1 cellular context compared by ENCODE assay signal in genomic region chr6:125623085-125623484, GRCh38.
TF ChIP-seq lines count a peak whose summit lies in the region.

No MANE protein-coding gene starts in this region.

TF ChIP-seq in GM23338, 12 proteins besides CTCF, POLR2A, EP300 and RAD21 (continued from another document):
- no peak for TF ChIP-seq ZNF462 (CRISPR knock-in tag; IDR thresholded peaks at IDR 0.05)
- TF ChIP-seq CREB1 (CRISPR knock-in tag; IDR thresholded peaks at IDR 0.05; ENCODE audit: low read depth) = no peak
- TF ChIP-seq REST (IDR thresholded peaks at IDR 0.05; ENCODE audit: unreplicated experiment) = no peak
- no peak for TF ChIP-seq EZH2phosphoT487 (IDR thresholded peaks at IDR 0.05; ENCODE audit: unreplicated experiment)
- TF ChIP-seq ZNF114 (CRISPR knock-in tag; IDR thresholded peaks at IDR 0.05) = no peak
- TF ChIP-seq ETS1 (IDR thresholded peaks at IDR 0.05) = no peak
- no peak for TF ChIP-seq EZH2 (IDR thresholded peaks at IDR 0.05; ENCODE audit: low read depth, unreplicated experiment)
- TF ChIP-seq STAT1 (IDR thresholded peaks at IDR 0.05; ENCODE audit: unreplicated experiment) = no peak
- TF ChIP-seq NANOG (IDR thresholded peaks at IDR 0.05; ENCODE audit: borderline replicate concordance) = no peak
- no peak for TF ChIP-seq ZNF331 (CRISPR knock-in tag; IDR thresholded peaks at IDR 0.05; ENCODE audit: low read depth)
- TF ChIP-seq POLR2AphosphoS5 (IDR thresholded peaks at IDR 0.05; ENCODE audit: low read depth) = no peak
